ENCODE assay signal across 10 cellular contexts in the genomic region with DNA sequence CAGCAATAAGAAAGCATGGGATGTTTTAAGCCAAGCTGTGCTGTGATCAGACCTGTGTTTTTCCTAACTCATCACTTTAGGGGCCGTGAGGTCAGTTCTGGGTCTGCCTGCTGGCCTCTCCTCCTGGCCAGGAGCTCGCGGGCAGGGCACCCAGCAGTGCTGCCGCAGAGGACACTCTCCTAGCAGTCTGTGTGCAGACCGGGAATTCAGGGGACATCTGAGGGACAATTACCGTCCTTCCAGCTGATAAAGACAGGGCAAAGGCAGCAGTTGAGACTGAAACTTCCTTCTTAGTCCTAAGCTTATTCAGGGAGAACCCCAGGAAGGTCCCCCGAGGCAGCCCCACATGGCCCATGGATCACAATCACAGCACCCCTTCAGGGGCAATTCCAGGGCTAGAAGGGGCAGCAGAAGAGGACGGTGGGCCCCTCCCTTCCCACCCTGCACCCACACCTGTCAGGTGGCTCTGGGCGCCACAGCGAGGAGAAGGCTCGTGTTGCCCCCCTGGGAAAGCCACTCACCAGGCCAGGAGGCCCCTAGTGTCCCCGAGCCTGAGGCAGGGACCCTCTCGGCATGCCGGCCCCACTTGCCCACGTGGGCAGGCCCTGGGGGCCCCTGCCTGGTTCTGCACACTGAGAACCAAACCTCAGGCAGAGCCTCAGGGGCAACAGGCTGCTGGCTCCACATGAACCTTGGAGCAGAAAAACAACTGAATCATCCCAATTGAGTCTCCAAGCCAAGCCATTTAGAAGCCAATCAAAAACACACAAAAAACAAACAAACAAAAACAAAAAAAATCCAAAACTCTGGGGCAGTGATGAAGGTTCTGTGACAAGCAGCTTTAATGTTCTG.
DNase-seq lines count a peak whose midpoint lies in the region; ATAC-seq and TF ChIP-seq lines count a peak whose summit lies in the region.
"Had no signal": no experiment of that assay in that cellular context is flagged by ENCODE, and none has a peak within 500 bp of the region (broad histone marks: within the 10 kb centered on the region; RNA-seq: fewer than 3 reads in every experiment).

No MANE protein-coding gene starts in this region.

- ATAC-seq in CD4-positive, CD25-positive, alpha-beta regulatory T cell (ENCODE audit: low read depth in 2 of 2), result no peak
- no peak for ATAC-seq in T-helper 17 cell
- no peak for ATAC-seq in psoas muscle
- ATAC-seq in WTC11, result no peak
- ATAC-seq: sciatic nerve had no signal

- no peak for TF ChIP-seq EP300 in esophagus muscularis mucosa (IDR thresholded peaks at IDR 0.05)

- H3K9me3 Mint-ChIP-seq in CD4-positive, CD25-positive, alpha-beta regulatory T cell, result no peaks in the 10 kb centered on the region
- H3K9me3 Mint-ChIP-seq in WTC11, result no peaks in the 10 kb centered on the region
- H3K9me3 Mint-ChIP-seq: T-helper 1 cell treated with Interleukin-12 subunit alpha and Interleukin-12 subunit beta and Interleukin-4 antibody, amounts not matched to agents 30 μg/mL and 1 μg/mL, for 36 hours had no signal

- TF ChIP-seq CTCF in esophagus muscularis mucosa (IDR thresholded peaks at IDR 0.05), result no peak
- no peak for TF ChIP-seq CTCF in psoas muscle (IDR thresholded peaks at IDR 0.05)
- no peak for TF ChIP-seq CTCF in WTC11 (IDR thresholded peaks at IDR 0.05)

- intact Hi-C loops in esophagus muscularis mucosa (cut with DNase I) (no loop called here), psoas muscle (cut with DNase I) (no loop called here)

- H3K9me3 ChIP-seq in CD4-positive, CD25-positive, alpha-beta regulatory T cell (ENCODE audit: control insufficient read depth in 2 of 2, low read length in 2 of 2), result no peaks in the 10 kb centered on the region
- H3K9me3 ChIP-seq in T-helper 17 cell (ENCODE audit: control insufficient read depth, low read length, poor library complexity, severe bottlenecking) (no peaks in the 10 kb centered on the region), esophagus muscularis mucosa (no peaks in the 10 kb centered on the region), skeletal muscle satellite cell (replicated peaks; ENCODE audit: low read length) (no peaks in the 10 kb centered on the region), psoas muscle (no peaks in the 10 kb centered on the region)

- peaks cover 0 to 32% (median 17%) of the 10 kb centered on the region in 4 donors for H3K4me1 Mint-ChIP-seq in CD4-positive, CD25-positive, alpha-beta regulatory T cell
- H3K4me1 Mint-ChIP-seq in T-helper 17 cell (peaks cover 29% of the 10 kb centered on the region), WTC11 (peaks cover 24% of the 10 kb centered on the region)

- TF ChIP-seq POLR2A in esophagus muscularis mucosa (IDR thresholded peaks at IDR 0.05; ENCODE audit: low read depth), result no peak

- H3K36me3 Mint-ChIP-seq in CD4-positive, CD25-positive, alpha-beta regulatory T cell, result peaks cover 15% of the 10 kb centered on the region
- peaks cover 4% of the 10 kb centered on the region for H3K36me3 Mint-ChIP-seq in T-helper 17 cell (ENCODE audit: low read depth)
- H3K36me3 Mint-ChIP-seq in WTC11, result peaks cover 6% of the 10 kb centered on the region; the same call in 1 of the 2 replicates

- no peak overlapping the region for H3K4me3 ChIP-seq in CD4-positive, CD25-positive, alpha-beta regulatory T cell (ENCODE audit: low read depth, low read length)
- no peak overlapping the region for H3K4me3 ChIP-seq in esophagus muscularis mucosa
- H3K4me3 ChIP-seq in skeletal muscle satellite cell (ENCODE audit: low read length), result no peak overlapping the region
- no peak overlapping the region for H3K4me3 ChIP-seq in psoas muscle

- no peaks in the 10 kb centered on the region for H3K27me3 ChIP-seq in CD4-positive, CD25-positive, alpha-beta regulatory T cell (ENCODE audit: control insufficient read depth, insufficient read depth, low read length)
- no peaks in the 10 kb centered on the region for H3K27me3 ChIP-seq in esophagus muscularis mucosa
- no peaks in the 10 kb centered on the region for H3K27me3 ChIP-seq in skeletal muscle satellite cell (ENCODE audit: control insufficient read depth, insufficient read depth, low read length)
- H3K27me3 ChIP-seq in psoas muscle (ENCODE audit: insufficient read depth in 3 of 3, low read length in 2 of 3), result no peaks in the 10 kb centered on the region

- peak overlapping the region in 2 of 3 donors; percentile 62 to 93 for H3K27ac Mint-ChIP-seq in CD4-positive, CD25-positive, alpha-beta regulatory T cell
- H3K27ac Mint-ChIP-seq in T-helper 17 cell (peak overlapping the region; percentile 81), WTC11 (no peak overlapping the region)

- H3K9ac ChIP-seq in skeletal muscle satellite cell (ENCODE audit: low read depth, low read length), result peak overlapping the region; percentile 19

- CTCF ChIA-PET in WTC11 (lab: Charles Lee), result interaction anchor here (0.6 to 2.6 kb wide), 3 partner anchors 8 to 120 kb away, joined by 3 to 6 read pairs (median 3); no protein-coding TSS in a partner anchor

- no peak for DNase-seq in CD4-positive, CD25-positive, alpha-beta regulatory T cell
- DNase-seq in T-helper 17 cell (no peak), esophagus muscularis mucosa (ENCODE audit: extremely low spot score) (no peak), psoas muscle (no peak), ecto neural progenitor cell (ENCODE audit: low spot score) (no peak), WTC11 (ENCODE audit: low spot score) (no peak)
- no peak for DNase-seq in stimulated activated CD4-positive, alpha-beta T cell treated with anti-CD3 and anti-CD28 coated beads, Interleukin-1b, Interleukin-23, amount 100 ng/mL, for 48 hours

- peak overlapping the region; percentile 56 for H3K4me2 ChIP-seq in skeletal muscle satellite cell (ENCODE audit: low read length)

- WGBS in esophagus muscularis mucosa, result 91% methylated on average over 10 of the region's 15 CpGs
- WGBS in psoas muscle, 3 donors, result 59 to 76% (median 61%) methylated on average over 15 of the region's 15 CpGs

- peaks cover 12% of the 10 kb centered on the region for H3K36me3 ChIP-seq in CD4-positive, CD25-positive, alpha-beta regulatory T cell (ENCODE audit: control insufficient read depth, insufficient read depth, low read length)
- H3K36me3 ChIP-seq in esophagus muscularis mucosa (peaks cover 0 to 19% (median 0%) of the 10 kb centered on the region in 4 donors), skeletal muscle satellite cell (ENCODE audit: insufficient read depth, low read length) (no peaks in the 10 kb centered on the region), psoas muscle (ENCODE audit: insufficient read depth in 1 of 2, low read depth in 1 of 2) (no peaks in the 10 kb centered on the region)

- H3K4me3 Mint-ChIP-seq in CD4-positive, CD25-positive, alpha-beta regulatory T cell, result no peak overlapping the region
- H3K4me3 Mint-ChIP-seq in T-helper 17 cell (no peak overlapping the region), WTC11 (no peak overlapping the region)
- H3K4me3 Mint-ChIP-seq: T-helper 1 cell treated with Interleukin-12 subunit alpha and Interleukin-12 subunit beta and Interleukin-4 antibody, amounts not matched to agents 30 μg/mL and 1 μg/mL, for 36 hours had no signal

- no peaks in the 10 kb centered on the region for H3K4me1 ChIP-seq in CD4-positive, CD25-positive, alpha-beta regulatory T cell (ENCODE audit: control insufficient read depth, insufficient read depth, low read length, poor library complexity, severe bottlenecking)
- H3K4me1 ChIP-seq in esophagus muscularis mucosa (peaks cover 100% of the 10 kb centered on the region in 4 donors), skeletal muscle satellite cell (ENCODE audit: control insufficient read depth, insufficient read depth, low read length) (peaks cover 61% of the 10 kb centered on the region), psoas muscle (peaks cover 58% of the 10 kb centered on the region)

- no peak overlapping the region for H3K27ac ChIP-seq in CD4-positive, CD25-positive, alpha-beta regulatory T cell (ENCODE audit: insufficient read depth, low read length, poor library complexity, severe bottlenecking)
- H3K27ac ChIP-seq in esophagus muscularis mucosa (replicated peaks in 1 of 4) (peak overlapping the region; percentile 84 to 90 (median 88)), psoas muscle (no peak overlapping the region)

- POLR2A ChIA-PET in WTC11 (lab: Charles Lee), result no interaction called here

- H3K27me3 Mint-ChIP-seq in CD4-positive, CD25-positive, alpha-beta regulatory T cell, result no peaks in the 10 kb centered on the region
- H3K27me3 Mint-ChIP-seq in T-helper 17 cell (no peaks in the 10 kb centered on the region), WTC11 (ENCODE audit: low read depth) (no peaks in the 10 kb centered on the region)

TF ChIP-seq in WTC11, 78 proteins besides CTCF, POLR2A, EP300 and RAD21 (continues in another document):
- TF ChIP-seq, protein P1, sequence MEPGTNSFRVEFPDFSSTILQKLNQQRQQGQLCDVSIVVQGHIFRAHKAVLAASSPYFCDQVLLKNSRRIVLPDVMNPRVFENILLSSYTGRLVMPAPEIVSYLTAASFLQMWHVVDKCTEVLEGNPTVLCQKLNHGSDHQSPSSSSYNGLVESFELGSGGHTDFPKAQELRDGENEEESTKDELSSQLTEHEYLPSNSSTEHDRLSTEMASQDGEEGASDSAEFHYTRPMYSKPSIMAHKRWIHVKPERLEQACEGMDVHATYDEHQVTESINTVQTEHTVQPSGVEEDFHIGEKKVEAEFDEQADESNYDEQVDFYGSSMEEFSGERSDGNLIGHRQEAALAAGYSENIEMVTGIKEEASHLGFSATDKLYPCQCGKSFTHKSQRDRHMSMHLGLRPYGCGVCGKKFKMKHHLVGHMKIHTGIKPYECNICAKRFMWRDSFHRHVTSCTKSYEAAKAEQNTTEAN (CRISPR knock-in tag; IDR thresholded peaks at IDR 0.05), result no peak
- TF ChIP-seq SOX15 (CRISPR knock-in tag; IDR thresholded peaks at IDR 0.05), result no peak
- TF ChIP-seq ZNF138 (CRISPR knock-in tag; conservative IDR thresholded peaks at IDR 0.05), result no peak
- no peak for TF ChIP-seq ZBTB21 (CRISPR knock-in tag; IDR thresholded peaks at IDR 0.05; ENCODE audit: borderline replicate concordance)
- no peak for TF ChIP-seq GRHL2 (CRISPR knock-in tag; IDR thresholded peaks at IDR 0.05; ENCODE audit: insufficient replicate concordance, severe bottlenecking)
- TF ChIP-seq, protein P2, sequence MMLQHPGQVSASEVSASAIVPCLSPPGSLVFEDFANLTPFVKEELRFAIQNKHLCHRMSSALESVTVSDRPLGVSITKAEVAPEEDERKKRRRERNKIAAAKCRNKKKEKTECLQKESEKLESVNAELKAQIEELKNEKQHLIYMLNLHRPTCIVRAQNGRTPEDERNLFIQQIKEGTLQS (CRISPR knock-in tag; conservative IDR thresholded peaks at IDR 0.05), result no peak
- TF ChIP-seq, protein P3, sequence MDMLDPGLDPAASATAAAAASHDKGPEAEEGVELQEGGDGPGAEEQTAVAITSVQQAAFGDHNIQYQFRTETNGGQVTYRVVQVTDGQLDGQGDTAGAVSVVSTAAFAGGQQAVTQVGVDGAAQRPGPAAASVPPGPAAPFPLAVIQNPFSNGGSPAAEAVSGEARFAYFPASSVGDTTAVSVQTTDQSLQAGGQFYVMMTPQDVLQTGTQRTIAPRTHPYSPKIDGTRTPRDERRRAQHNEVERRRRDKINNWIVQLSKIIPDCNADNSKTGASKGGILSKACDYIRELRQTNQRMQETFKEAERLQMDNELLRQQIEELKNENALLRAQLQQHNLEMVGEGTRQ (CRISPR knock-in tag; IDR thresholded peaks at IDR 0.05), result no peak

Comparison
In these comparisons a context has a peak if more than half of its experiments do, and no peak if none do; other contexts are left out.
1. H3K27ac ChIP-seq: peak in esophagus muscularis mucosa (4 of 4); none in CD4-positive, CD25-positive, alpha-beta regulatory T cell (single experiment) and psoas muscle (single experiment).